In genomic region chr3:122728756-122729514, GRCh38 we compare ENCODE assay signal across 2 cellular contexts.
TF ChIP-seq lines count a peak whose summit lies in the region.

No MANE protein-coding gene starts in this region.

TF ChIP-seq in SK-N-SH treated with all-trans-retinoic acid at 6 μM for 48 hours, 23 proteins besides CTCF, POLR2A, EP300 and RAD21 (continued from another document):
- no peak for TF ChIP-seq CREB5 (CRISPR knock-in tag; IDR thresholded peaks at IDR 0.05; ENCODE audit: low read depth)
- TF ChIP-seq OSR1 (CRISPR knock-in tag; IDR thresholded peaks at IDR 0.05): no peak
- TF ChIP-seq RARB (CRISPR knock-in tag; IDR thresholded peaks at IDR 0.05): no peak
- no peak for TF ChIP-seq TSHZ2 (CRISPR knock-in tag; IDR thresholded peaks at IDR 0.05)
- TF ChIP-seq ZNF565 (CRISPR knock-in tag; conservative IDR thresholded peaks at IDR 0.05; ENCODE audit: low read depth): no peak
- no peak for TF ChIP-seq ZFP30 (CRISPR knock-in tag; IDR thresholded peaks at IDR 0.05)
- TF ChIP-seq TOX (CRISPR knock-in tag; IDR thresholded peaks at IDR 0.05; ENCODE audit: borderline replicate concordance): no peak
- TF ChIP-seq BACH2 (CRISPR knock-in tag; IDR thresholded peaks at IDR 0.05; ENCODE audit: borderline replicate concordance): no peak
- no peak for TF ChIP-seq TCF4 (CRISPR knock-in tag; IDR thresholded peaks at IDR 0.05; ENCODE audit: borderline replicate concordance)
- no peak for TF ChIP-seq ESRRG (CRISPR knock-in tag; IDR thresholded peaks at IDR 0.05)

TF ChIP-seq in SK-N-SH, 30 proteins besides CTCF, POLR2A, EP300 and RAD21 (continued from another document):
- no peak for TF ChIP-seq ZBTB33 (IDR thresholded peaks at IDR 0.05; ENCODE audit: borderline replicate concordance, low read depth)
- TF ChIP-seq GATA2 (CRISPR knock-in tag; IDR thresholded peaks at IDR 0.05): no peak
- no peak for TF ChIP-seq SIN3A (IDR thresholded peaks at IDR 0.05; ENCODE audit: borderline replicate concordance, low read depth, low read length)
- no peak for TF ChIP-seq NFIC (IDR thresholded peaks at IDR 0.05; ENCODE audit: borderline replicate concordance)
- no peak for TF ChIP-seq ELF1 (IDR thresholded peaks at IDR 0.05)
- TF ChIP-seq IRF3 (IDR thresholded peaks at IDR 0.05; ENCODE audit: low read depth, low read length): no peak
- no peak for TF ChIP-seq FOXJ3 (CRISPR knock-in tag; IDR thresholded peaks at IDR 0.05)
- no peak for TF ChIP-seq GABPA (IDR thresholded peaks at IDR 0.05; ENCODE audit: low read depth)
- TF ChIP-seq MEF2A (IDR thresholded peaks at IDR 0.05; ENCODE audit: borderline replicate concordance, low read depth): no peak
- no peak for TF ChIP-seq FOXM1 (IDR thresholded peaks at IDR 0.05; ENCODE audit: low read depth)
- no peak for TF ChIP-seq FOSL2 (IDR thresholded peaks at IDR 0.05; ENCODE audit: borderline replicate concordance, low read depth)
